Comparison of ENCODE assay signal across 16 cellular contexts in genomic region chr4:146485968-146486367, GRCh38. TPM values are rescaled to one million over a fixed set of nuclear protein-coding genes. Genes with fewer than 3 reads are reported as not detected.
DNase-seq lines count a peak whose midpoint lies in the region; ATAC-seq and FAIRE-seq lines count a peak whose summit lies in the region.
"Had no signal": no experiment of that assay in that cellular context is flagged by ENCODE, and none has a peak within 500 bp of the region (broad histone marks: within the 10 kb centered on the region; RNA-seq: fewer than 3 reads in every experiment).

No MANE protein-coding gene starts in this region.

- H3K9ac ChIP-seq in neuronal stem cell (ENCODE audit: low read depth, low read length, poor library complexity) = no peak overlapping the region

- H2BK120ac ChIP-seq in neuronal stem cell (ENCODE audit: low read depth, low read length) = no peak overlapping the region

- ATAC-seq in GM18520 (IDR thresholded peaks at IDR 0.05; ENCODE audit: unreplicated experiment) = peak; percentile 63
- ATAC-seq in GM19468 (IDR thresholded peaks at IDR 0.05; ENCODE audit: extremely low read depth, unreplicated experiment) = peak; percentile 40
- peak; percentile 67 for ATAC-seq in HG02981 (IDR thresholded peaks at IDR 0.05; ENCODE audit: unreplicated experiment)
- no peak for ATAC-seq in central memory CD8-positive, alpha-beta T cell (replicated peaks; ENCODE audit: extremely low read depth, poor library complexity, severe bottlenecking)
- ATAC-seq in T-helper 17 cell = no peak
- ATAC-seq: body of pancreas, HCT116, Panc1 had no signal

- no peak overlapping the region for H4K91ac ChIP-seq in neuronal stem cell (ENCODE audit: low read depth, low read length, poor library complexity)

- no peak overlapping the region for H3K4ac ChIP-seq in neuronal stem cell (ENCODE audit: low read length)

- H3K14ac ChIP-seq in neuronal stem cell (ENCODE audit: low read length) = no peak overlapping the region

- H4K8ac ChIP-seq in neuronal stem cell (ENCODE audit: low read depth, low read length) = no peak overlapping the region

- no peaks in the 10 kb centered on the region for H3K79me1 ChIP-seq in neuronal stem cell (ENCODE audit: low read depth, low read length)

- H3K27me3 ChIP-seq in neuronal stem cell (ENCODE audit: control insufficient read depth in 3 of 3, insufficient read depth in 3 of 3, low read depth in 1 of 3, low read length in 3 of 3) = no peaks in the 10 kb centered on the region
- H3K27me3 ChIP-seq: body of pancreas, testis had no signal

- no peak for DNase-seq in central memory CD8-positive, alpha-beta T cell (ENCODE audit: low spot score in 2 of 2)
- DNase-seq in HTR-8/SVneo (ENCODE audit: insufficient read length, low spot score) = no peak
- no peak for DNase-seq in HPDE6-E6E7 (ENCODE audit: extremely low spot score)
- DNase-seq in T-helper 17 cell = no peak
- DNase-seq in neuronal stem cell (ENCODE audit: low spot score) = no peak
- DNase-seq: activated naive CD4-positive, alpha-beta T cell treated with anti-CD3 and anti-CD28 coated beads for 36 hours; body of pancreas; Kasumi-1; NCI-H524 treated with DMSO at 0.1 percent for 48 hours; testis had no signal

- H2BK15ac ChIP-seq in neuronal stem cell (ENCODE audit: low read length) = no peak overlapping the region

- no peak overlapping the region for H3K18ac ChIP-seq in neuronal stem cell (ENCODE audit: low read length)

- H3K9me3 Mint-ChIP-seq in central memory CD8-positive, alpha-beta T cell = peaks cover 9% of the 10 kb centered on the region

- no peaks in the 10 kb centered on the region for H3K27me3 Mint-ChIP-seq in central memory CD8-positive, alpha-beta T cell
- no peaks in the 10 kb centered on the region for H3K27me3 Mint-ChIP-seq in T-helper 17 cell

- H3K4me3 ChIP-seq in neuronal stem cell (ENCODE audit: low read length in 2 of 2) = no peak overlapping the region
- H3K4me3 ChIP-seq: body of pancreas, prostate gland, testis had no signal

- H3K4me2 ChIP-seq in neuronal stem cell (ENCODE audit: insufficient read depth, low read length, poor library complexity, severe bottlenecking) = no peak overlapping the region

- no peak overlapping the region for H3K4me3 Mint-ChIP-seq in central memory CD8-positive, alpha-beta T cell
- H3K4me3 Mint-ChIP-seq in T-helper 17 cell = no peak overlapping the region
- H3K4me3 Mint-ChIP-seq: activated naive CD4-positive, alpha-beta T cell treated with anti-CD3 and anti-CD28 coated beads for 36 hours had no signal

- peaks cover 3% of the 10 kb centered on the region for H3K36me3 Mint-ChIP-seq in central memory CD8-positive, alpha-beta T cell (ENCODE audit: insufficient read depth)
- peaks cover 4% of the 10 kb centered on the region for H3K36me3 Mint-ChIP-seq in T-helper 17 cell (ENCODE audit: low read depth)

- no peak overlapping the region for H3K27ac ChIP-seq in neuronal stem cell (replicated peaks; ENCODE audit: low read length)
- H3K27ac ChIP-seq: body of pancreas, prostate gland, testis had no signal

- no peak overlapping the region for H2AFZ ChIP-seq in neuronal stem cell (ENCODE audit: low read length)

- FAIRE-seq in HTR-8/SVneo (lab: Jason Lieb, UNC) = no peak

- H3K4me1 Mint-ChIP-seq in central memory CD8-positive, alpha-beta T cell = peaks cover 32% of the 10 kb centered on the region
- H3K4me1 Mint-ChIP-seq in T-helper 17 cell = peaks cover 11% of the 10 kb centered on the region

- H2BK12ac ChIP-seq in neuronal stem cell (ENCODE audit: low read length) = no peak overlapping the region

- peaks cover 2% of the 10 kb centered on the region for H3K9me3 ChIP-seq in T-helper 17 cell (ENCODE audit: control insufficient read depth, low read length, poor library complexity, severe bottlenecking)
- H3K9me3 ChIP-seq in neuronal stem cell (replicated peaks in 1 of 2; ENCODE audit: control insufficient read depth in 2 of 2, insufficient read depth in 1 of 2, low read depth in 1 of 2, low read length in 2 of 2) = peaks cover 0 to 8% of the 10 kb centered on the region in 2 donors
- H3K9me3 ChIP-seq: body of pancreas, prostate gland, testis had no signal

- no peak overlapping the region for H2AK5ac ChIP-seq in neuronal stem cell (ENCODE audit: low read depth, low read length)

- H3K23ac ChIP-seq in neuronal stem cell (ENCODE audit: low read depth, low read length, poor library complexity) = no peak overlapping the region

- peak overlapping the region; percentile 45 for H3K27ac Mint-ChIP-seq in central memory CD8-positive, alpha-beta T cell (ENCODE audit: low read depth)
- no peak overlapping the region for H3K27ac Mint-ChIP-seq in T-helper 17 cell
- H3K27ac Mint-ChIP-seq: activated naive CD4-positive, alpha-beta T cell treated with anti-CD3 and anti-CD28 coated beads for 36 hours had no signal

- peaks cover 2% of the 10 kb centered on the region in 2 donors for H3K4me1 ChIP-seq in neuronal stem cell (ENCODE audit: control insufficient read depth in 2 of 2, insufficient read depth in 1 of 2, low read depth in 1 of 2, low read length in 2 of 2)
- H3K4me1 ChIP-seq: body of pancreas, prostate gland, testis had no signal

- no peak overlapping the region for H2BK5ac ChIP-seq in neuronal stem cell (ENCODE audit: low read length)

- H3K36me3 ChIP-seq in neuronal stem cell (replicated peaks in 1 of 2; ENCODE audit: control insufficient read depth in 2 of 2, insufficient read depth in 2 of 2, low read length in 2 of 2) = no peaks in the 10 kb centered on the region
- H3K36me3 ChIP-seq: prostate gland had no signal

RNA-seq across cellular contexts. Expression of gene SLC10A7, which starts 35.8 kb away (rescaled TPM):
- 10 to 100 TPM; 19.8 to 22.3 TPM for total RNA-seq in T-helper 17 cell
- polyA plus RNA-seq in neuronal stem cell (2013, experiment 1 of 2) = 4.9 TPM
- polyA plus RNA-seq in neuronal stem cell (2013, experiment 2 of 2) = 4.6 TPM

Comparison
In these comparisons a context has a peak if more than half of its experiments do, and no peak if none do; other contexts are left out.
1. ATAC-seq: peak in GM18520 (single experiment), GM19468 (single experiment) and HG02981 (single experiment); none in central memory CD8-positive, alpha-beta T cell (single experiment) and T-helper 17 cell (single experiment).